ENCODE assay signal across 14 cellular contexts in genomic region chr2:66173635-66174034, GRCh38.
DNase-seq lines count a peak whose midpoint lies in the region; TF ChIP-seq lines count a peak whose summit lies in the region.
"Had no signal": no experiment of that assay in that cellular context is flagged by ENCODE, and none has a peak within 500 bp of the region (broad histone marks: within the 10 kb centered on the region; RNA-seq: fewer than 3 reads in every experiment).

No MANE protein-coding gene starts in this region.

- H3K36me3 ChIP-seq in mesendoderm (ENCODE audit: control insufficient read depth, insufficient read depth, low read length): no peaks in the 10 kb centered on the region
- no peaks in the 10 kb centered on the region for H3K36me3 ChIP-seq in esophagus squamous epithelium
- H3K36me3 ChIP-seq: HAP-1 had no signal

- no peak overlapping the region for H4K5ac ChIP-seq in mesendoderm (ENCODE audit: low read length)

- no peak overlapping the region for H2AK5ac ChIP-seq in mesendoderm (ENCODE audit: low read length)

- H3K18ac ChIP-seq in mesendoderm (ENCODE audit: low read length): no peak overlapping the region

- intact Hi-C loops in esophagus squamous epithelium (cut with DNase I): no loop called here

- H3K4me2 ChIP-seq in mesendoderm (ENCODE audit: low read length): no peak overlapping the region

- H3K4me3 ChIP-seq in mesendoderm (ENCODE audit: low read length) (no peak overlapping the region), esophagus squamous epithelium (no peak overlapping the region)
- H3K4me3 ChIP-seq: HAP-1 had no signal

- no peak for TF ChIP-seq CTCF in esophagus squamous epithelium (IDR thresholded peaks at IDR 0.05)

- no CpG with 5 or more reads among the region's 2 CpGs for WGBS in mesendoderm (ENCODE audit: extremely low coverage, insufficient coverage, low lambda C conversion rate)
- 43 to 65% methylated on average over 2 of the region's 2 CpGs for WGBS in esophagus squamous epithelium, 2 donors

- no peak overlapping the region for H3K4ac ChIP-seq in mesendoderm (ENCODE audit: low read depth, low read length)

- H3K27me3 ChIP-seq in mesendoderm (ENCODE audit: insufficient read depth, low read length, poor library complexity): no peaks in the 10 kb centered on the region
- no peaks in the 10 kb centered on the region for H3K27me3 ChIP-seq in esophagus squamous epithelium

- no peak overlapping the region for H2BK5ac ChIP-seq in mesendoderm (ENCODE audit: low read length)

- H3K27ac ChIP-seq in mesendoderm (ENCODE audit: low read depth, low read length): no peak overlapping the region
- H3K27ac ChIP-seq in esophagus squamous epithelium: peak overlapping the region in 1 of 4 donors; percentile 21

- H3K23ac ChIP-seq in mesendoderm (ENCODE audit: low read length): no peak overlapping the region

- no peak overlapping the region for H4K8ac ChIP-seq in mesendoderm (ENCODE audit: low read depth, low read length)

- no peak overlapping the region for H3K9ac ChIP-seq in mesendoderm (ENCODE audit: low read length)

- no peaks in the 10 kb centered on the region for H3K4me1 ChIP-seq in mesendoderm (ENCODE audit: control insufficient read depth, low read depth, low read length)
- peaks cover 0 to 38% (median 9%) of the 10 kb centered on the region in 3 donors for H3K4me1 ChIP-seq in esophagus squamous epithelium
- H3K4me1 ChIP-seq: HAP-1 had no signal

- no peaks in the 10 kb centered on the region for H3K79me1 ChIP-seq in mesendoderm (ENCODE audit: low read length)

- no peak overlapping the region for H2BK120ac ChIP-seq in mesendoderm (ENCODE audit: low read depth, low read length)

- peak; percentile 67 for DNase-seq in DMS 273 treated with DMSO at 0.1 percent for 48 hours (lab: John Stamatoyannopoulos, UW)
- peak; percentile 56 for DNase-seq in NCI-H1694 treated with DMSO at 0.1 percent for 48 hours (lab: John Stamatoyannopoulos, UW)
- DNase-seq in NCI-H82 treated with DMSO at 0.1 percent for 48 hours (lab: John Stamatoyannopoulos, UW; ENCODE audit: unreplicated experiment): peak; percentile 95
- DNase-seq in mesendoderm: peak; percentile 37
- no peak for DNase-seq in esophagus squamous epithelium (lab: John Stamatoyannopoulos, UW)
- DNase-seq in GM19238 (ENCODE audit: insufficient read length, low spot score): no peak
- no peak for DNase-seq in stimulated activated naive CD4-positive, alpha-beta T cell (lab: John Stamatoyannopoulos, UW)
- DNase-seq: ACHN; C1 segment of cervical spinal cord; Calu3; CD4-positive, alpha-beta T cell; DND-41; GF-D8 had no signal

- H3K9me3 ChIP-seq in esophagus squamous epithelium: no peaks in the 10 kb centered on the region
- H3K9me3 ChIP-seq: HAP-1 had no signal

- TF ChIP-seq POLR2A in esophagus squamous epithelium (IDR thresholded peaks at IDR 0.05): no peak

- no peaks in the 10 kb centered on the region for H3K79me2 ChIP-seq in mesendoderm (ENCODE audit: control insufficient read depth, insufficient read depth, low read length)

- no peak overlapping the region for H3K56ac ChIP-seq in mesendoderm (ENCODE audit: low read length)

- no peak overlapping the region for H2BK15ac ChIP-seq in mesendoderm (replicated peaks; ENCODE audit: low read depth)

Comparison
In these comparisons a context has a peak if more than half of its experiments do, and no peak if none do; other contexts are left out.
1. DNase-seq: peak in DMS 273 treated with DMSO at 0.1 percent for 48 hours (single experiment), NCI-H1694 treated with DMSO at 0.1 percent for 48 hours (single experiment), NCI-H82 treated with DMSO at 0.1 percent for 48 hours (single experiment) and mesendoderm (single experiment); none in esophagus squamous epithelium (single experiment), GM19238 (single experiment) and stimulated activated naive CD4-positive, alpha-beta T cell (0 of 6).